Comparison of ENCODE assay signal across 2 cellular contexts in the genomic region with DNA sequence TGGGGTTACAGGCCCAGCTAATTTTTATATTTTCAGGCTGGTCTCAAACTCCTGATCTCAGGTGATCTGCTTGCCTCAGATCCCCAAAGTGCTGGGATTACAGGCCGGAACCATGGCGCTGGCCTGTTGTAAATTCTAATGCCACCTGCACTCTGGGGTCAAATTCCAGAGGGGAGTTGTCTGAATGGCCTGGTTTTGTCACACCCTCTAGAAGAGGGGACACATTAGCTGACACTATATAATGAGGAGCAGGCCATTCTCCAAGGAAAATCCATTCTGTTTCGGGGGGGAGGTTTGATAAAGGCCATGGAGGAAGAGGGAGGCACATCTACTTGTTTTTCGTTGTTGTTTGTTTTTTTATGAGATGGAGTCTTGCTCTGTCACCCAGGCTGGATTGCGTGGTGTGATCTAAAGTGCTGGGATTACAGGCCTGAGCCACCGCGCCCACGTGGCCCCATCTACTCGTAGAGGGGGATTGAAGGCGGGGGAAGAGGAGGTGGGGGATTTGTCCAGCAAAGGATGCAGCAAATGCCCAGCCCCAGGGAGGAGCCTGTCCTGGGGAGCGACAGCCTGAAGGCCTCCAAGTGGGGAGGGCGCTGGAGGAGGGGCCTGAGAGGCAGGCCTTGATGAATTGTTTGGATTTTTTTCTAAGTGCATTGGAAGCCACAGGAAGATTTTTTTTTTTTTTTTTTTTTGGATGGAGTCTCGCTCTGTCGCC.
TF ChIP-seq lines count a peak whose summit lies in the region.

No MANE protein-coding gene starts in this region.

TF ChIP-seq in SK-N-SH treated with all-trans-retinoic acid at 6 μM for 48 hours, 23 proteins besides CTCF, POLR2A, EP300 and RAD21 (continued from another document):
- TF ChIP-seq, protein P1, sequence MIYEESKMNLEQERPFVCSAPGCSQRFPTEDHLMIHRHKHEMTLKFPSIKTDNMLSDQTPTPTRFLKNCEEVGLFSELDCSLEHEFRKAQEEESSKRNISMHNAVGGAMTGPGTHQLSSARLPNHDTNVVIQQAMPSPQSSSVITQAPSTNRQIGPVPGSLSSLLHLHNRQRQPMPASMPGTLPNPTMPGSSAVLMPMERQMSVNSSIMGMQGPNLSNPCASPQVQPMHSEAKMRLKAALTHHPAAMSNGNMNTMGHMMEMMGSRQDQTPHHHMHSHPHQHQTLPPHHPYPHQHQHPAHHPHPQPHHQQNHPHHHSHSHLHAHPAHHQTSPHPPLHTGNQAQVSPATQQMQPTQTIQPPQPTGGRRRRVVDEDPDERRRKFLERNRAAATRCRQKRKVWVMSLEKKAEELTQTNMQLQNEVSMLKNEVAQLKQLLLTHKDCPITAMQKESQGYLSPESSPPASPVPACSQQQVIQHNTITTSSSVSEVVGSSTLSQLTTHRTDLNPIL (CRISPR knock-in tag; IDR thresholded peaks at IDR 0.05; ENCODE audit: low read depth): no peak
- TF ChIP-seq PPARA (CRISPR knock-in tag; IDR thresholded peaks at IDR 0.05; ENCODE audit: borderline replicate concordance): no peak
- no peak for TF ChIP-seq ZFP3 (CRISPR knock-in tag; IDR thresholded peaks at IDR 0.05)
- TF ChIP-seq ZFP30 (CRISPR knock-in tag; IDR thresholded peaks at IDR 0.05): no peak
- TF ChIP-seq OSR1 (CRISPR knock-in tag; IDR thresholded peaks at IDR 0.05): no peak
TF ChIP-seq in SK-N-SH treated with all-trans-retinoic acid at 6 μM for 48 hours: peak in this region for 0.

TF ChIP-seq in SK-N-SH, 30 proteins besides CTCF, POLR2A, EP300 and RAD21 (continued from another document):
- TF ChIP-seq, protein P2, sequence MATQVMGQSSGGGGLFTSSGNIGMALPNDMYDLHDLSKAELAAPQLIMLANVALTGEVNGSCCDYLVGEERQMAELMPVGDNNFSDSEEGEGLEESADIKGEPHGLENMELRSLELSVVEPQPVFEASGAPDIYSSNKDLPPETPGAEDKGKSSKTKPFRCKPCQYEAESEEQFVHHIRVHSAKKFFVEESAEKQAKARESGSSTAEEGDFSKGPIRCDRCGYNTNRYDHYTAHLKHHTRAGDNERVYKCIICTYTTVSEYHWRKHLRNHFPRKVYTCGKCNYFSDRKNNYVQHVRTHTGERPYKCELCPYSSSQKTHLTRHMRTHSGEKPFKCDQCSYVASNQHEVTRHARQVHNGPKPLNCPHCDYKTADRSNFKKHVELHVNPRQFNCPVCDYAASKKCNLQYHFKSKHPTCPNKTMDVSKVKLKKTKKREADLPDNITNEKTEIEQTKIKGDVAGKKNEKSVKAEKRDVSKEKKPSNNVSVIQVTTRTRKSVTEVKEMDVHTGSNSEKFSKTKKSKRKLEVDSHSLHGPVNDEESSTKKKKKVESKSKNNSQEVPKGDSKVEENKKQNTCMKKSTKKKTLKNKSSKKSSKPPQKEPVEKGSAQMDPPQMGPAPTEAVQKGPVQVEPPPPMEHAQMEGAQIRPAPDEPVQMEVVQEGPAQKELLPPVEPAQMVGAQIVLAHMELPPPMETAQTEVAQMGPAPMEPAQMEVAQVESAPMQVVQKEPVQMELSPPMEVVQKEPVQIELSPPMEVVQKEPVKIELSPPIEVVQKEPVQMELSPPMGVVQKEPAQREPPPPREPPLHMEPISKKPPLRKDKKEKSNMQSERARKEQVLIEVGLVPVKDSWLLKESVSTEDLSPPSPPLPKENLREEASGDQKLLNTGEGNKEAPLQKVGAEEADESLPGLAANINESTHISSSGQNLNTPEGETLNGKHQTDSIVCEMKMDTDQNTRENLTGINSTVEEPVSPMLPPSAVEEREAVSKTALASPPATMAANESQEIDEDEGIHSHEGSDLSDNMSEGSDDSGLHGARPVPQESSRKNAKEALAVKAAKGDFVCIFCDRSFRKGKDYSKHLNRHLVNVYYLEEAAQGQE (IDR thresholded peaks at IDR 0.05; ENCODE audit: low read depth, low read length): no peak
- TF ChIP-seq SMC3 (IDR thresholded peaks at IDR 0.05; ENCODE audit: low read depth, low read length) (no peak), RFX5 (IDR thresholded peaks at IDR 0.05; ENCODE audit: low read length) (no peak), MXI1 (IDR thresholded peaks at IDR 0.05; ENCODE audit: low read depth, low read length) (no peak), POLR2AphosphoS5 (IDR thresholded peaks at IDR 0.05; ENCODE audit: low read depth, low read length) (no peak), YY1 (IDR thresholded peaks at IDR 0.05; ENCODE audit: low read depth) (no peak), TEAD4 (IDR thresholded peaks at IDR 0.05; ENCODE audit: borderline replicate concordance, insufficient read depth) (no peak), SIN3A (IDR thresholded peaks at IDR 0.05; ENCODE audit: borderline replicate concordance, low read depth, low read length) (no peak), RXRA (IDR thresholded peaks at IDR 0.05; ENCODE audit: borderline replicate concordance, low read depth) (no peak)
- TF ChIP-seq, protein P3, sequence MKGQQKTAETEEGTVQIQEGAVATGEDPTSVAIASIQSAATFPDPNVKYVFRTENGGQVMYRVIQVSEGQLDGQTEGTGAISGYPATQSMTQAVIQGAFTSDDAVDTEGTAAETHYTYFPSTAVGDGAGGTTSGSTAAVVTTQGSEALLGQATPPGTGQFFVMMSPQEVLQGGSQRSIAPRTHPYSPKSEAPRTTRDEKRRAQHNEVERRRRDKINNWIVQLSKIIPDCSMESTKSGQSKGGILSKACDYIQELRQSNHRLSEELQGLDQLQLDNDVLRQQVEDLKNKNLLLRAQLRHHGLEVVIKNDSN (IDR thresholded peaks at IDR 0.05; ENCODE audit: borderline replicate concordance, low read depth): no peak
- TF ChIP-seq, protein P4, sequence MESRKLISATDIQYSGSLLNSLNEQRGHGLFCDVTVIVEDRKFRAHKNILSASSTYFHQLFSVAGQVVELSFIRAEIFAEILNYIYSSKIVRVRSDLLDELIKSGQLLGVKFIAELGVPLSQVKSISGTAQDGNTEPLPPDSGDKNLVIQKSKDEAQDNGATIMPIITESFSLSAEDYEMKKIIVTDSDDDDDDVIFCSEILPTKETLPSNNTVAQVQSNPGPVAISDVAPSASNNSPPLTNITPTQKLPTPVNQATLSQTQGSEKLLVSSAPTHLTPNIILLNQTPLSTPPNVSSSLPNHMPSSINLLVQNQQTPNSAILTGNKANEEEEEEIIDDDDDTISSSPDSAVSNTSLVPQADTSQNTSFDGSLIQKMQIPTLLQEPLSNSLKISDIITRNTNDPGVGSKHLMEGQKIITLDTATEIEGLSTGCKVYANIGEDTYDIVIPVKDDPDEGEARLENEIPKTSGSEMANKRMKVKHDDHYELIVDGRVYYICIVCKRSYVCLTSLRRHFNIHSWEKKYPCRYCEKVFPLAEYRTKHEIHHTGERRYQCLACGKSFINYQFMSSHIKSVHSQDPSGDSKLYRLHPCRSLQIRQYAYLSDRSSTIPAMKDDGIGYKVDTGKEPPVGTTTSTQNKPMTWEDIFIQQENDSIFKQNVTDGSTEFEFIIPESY (IDR thresholded peaks at IDR 0.05; ENCODE audit: borderline replicate concordance, low read depth): no peak
TF ChIP-seq in SK-N-SH: peak in this region for 0.
